Comparison of ENCODE assay signal across 1 cellular context in the genomic region with DNA sequence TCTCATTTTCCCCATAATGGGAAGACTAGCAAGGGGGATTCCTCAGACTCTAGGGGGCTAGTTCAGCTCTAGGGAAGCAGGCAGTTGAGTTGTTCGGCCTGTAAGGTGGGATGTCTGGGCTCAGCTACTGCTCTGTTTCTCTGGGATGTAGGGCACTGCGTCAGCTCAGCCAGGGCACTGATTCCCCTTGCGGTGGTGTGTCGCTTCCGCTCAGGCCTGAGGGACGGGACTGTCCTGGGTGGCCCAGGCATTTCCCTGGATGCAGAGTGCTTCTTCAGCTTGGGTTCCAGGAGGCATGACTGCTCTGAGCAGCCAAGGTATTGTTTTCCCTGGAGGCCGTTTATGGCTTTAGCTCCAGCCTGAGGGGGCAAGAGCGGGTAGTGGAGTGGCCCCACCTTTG. TPM values are rescaled to one million over a fixed set of nuclear protein-coding genes. Genes with fewer than 3 reads are reported as not detected.
"Had no signal": no experiment of that assay in that cellular context is flagged by ENCODE, and none has a peak within 500 bp of the region (broad histone marks: within the 10 kb centered on the region; RNA-seq: fewer than 3 reads in every experiment).

No MANE protein-coding gene starts in this region.

RNA-seq across cellular contexts. Expression of a gene that starts 38.8 kb away (rescaled TPM):
- total RNA-seq: skeletal muscle tissue had no signal
